ENCODE assay signal across 1 cellular context in genomic region chr1:9476790-9477463, GRCh38.
A peak's percentile ranks its signal among the peaks of the same experiment; 100 is the strongest.
TF ChIP-seq lines count a peak whose summit lies in the region.

No MANE protein-coding gene starts in this region.

TF ChIP-seq in GM12878, 131 proteins besides CTCF, POLR2A, EP300 and RAD21 (continued from another document):
- peak; percentile 30; the same call in 1 of the 3 replicates for TF ChIP-seq POU2F2 (IDR thresholded peaks at IDR 0.05; ENCODE audit: borderline replicate concordance, low read depth, low read length)
- TF ChIP-seq, protein P1, sequence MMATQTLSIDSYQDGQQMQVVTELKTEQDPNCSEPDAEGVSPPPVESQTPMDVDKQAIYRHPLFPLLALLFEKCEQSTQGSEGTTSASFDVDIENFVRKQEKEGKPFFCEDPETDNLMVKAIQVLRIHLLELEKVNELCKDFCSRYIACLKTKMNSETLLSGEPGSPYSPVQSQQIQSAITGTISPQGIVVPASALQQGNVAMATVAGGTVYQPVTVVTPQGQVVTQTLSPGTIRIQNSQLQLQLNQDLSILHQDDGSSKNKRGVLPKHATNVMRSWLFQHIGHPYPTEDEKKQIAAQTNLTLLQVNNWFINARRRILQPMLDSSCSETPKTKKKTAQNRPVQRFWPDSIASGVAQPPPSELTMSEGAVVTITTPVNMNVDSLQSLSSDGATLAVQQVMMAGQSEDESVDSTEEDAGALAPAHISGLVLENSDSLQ (IDR thresholded peaks at IDR 0.05), result no peak
